In genomic region chr5:174106997-174107655, GRCh38 we compare ENCODE assay signal across 26 cellular contexts.
"Had no signal": no experiment of that assay in that cellular context is flagged by ENCODE, and none has a peak within 500 bp of the region (broad histone marks: within the 10 kb centered on the region; RNA-seq: fewer than 3 reads in every experiment).

No MANE protein-coding gene starts in this region.

- H3K4me3 Mint-ChIP-seq: activated B cell treated with CpG ODN at 0.5 μM for 24 hours; activated CD8-positive, alpha-beta T cell treated with anti-CD3 and anti-CD28 coated beads for 36 hours; activated naive CD4-positive, alpha-beta T cell treated with anti-CD3 and anti-CD28 coated beads, Interleukin-2, amount 50 U/mL, for 24 hours; activated naive CD8-positive, alpha-beta T cell treated with anti-CD3 and anti-CD28 coated beads, Interleukin-2, amount 50 U/mL, for 24 hours; dendritic cell treated with granulocyte-macrophage colony-stimulating factor and Interleukin-4, amounts not matched to agents 40 ng/mL and 50 ng/mL, for 4 days; immature natural killer cell; natural killer cell; T-helper 1 cell treated with Interleukin-12 subunit alpha and Interleukin-12 subunit beta and Interleukin-4 antibody, amounts not matched to agents 30 μg/mL and 1 μg/mL, for 36 hours had no signal

- H3K36me3 ChIP-seq: esophagus squamous epithelium, transverse colon had no signal

- H3K36me3 Mint-ChIP-seq: activated naive CD4-positive, alpha-beta T cell treated with anti-CD3 and anti-CD28 coated beads, Interleukin-2, amount 50 U/mL, for 24 hours; immature natural killer cell; natural killer cell had no signal

- H3K27me3 ChIP-seq: testis, transverse colon had no signal

- H3K4me3 ChIP-seq: esophagus squamous epithelium, lung, testis, transverse colon had no signal

- H3K4me1 Mint-ChIP-seq: activated B cell treated with CpG ODN at 0.5 μM for 24 hours; activated naive CD4-positive, alpha-beta T cell treated with anti-CD3 and anti-CD28 coated beads, Interleukin-2, amount 50 U/mL, for 24 hours; activated naive CD8-positive, alpha-beta T cell treated with anti-CD3 and anti-CD28 coated beads, Interleukin-2, amount 50 U/mL, for 24 hours; immature natural killer cell; natural killer cell had no signal

- H3K9me3 ChIP-seq: esophagus squamous epithelium, testis, transverse colon had no signal

- DNase-seq: activated B cell treated with CpG ODN at 0.5 μM for 24 hours; activated CD4-positive, alpha-beta T cell treated with anti-CD3 and anti-CD28 coated beads, Interleukin-2, amount 50 U/mL, for 1 hour; activated CD8-positive, alpha-beta T cell treated with anti-CD3 and anti-CD28 coated beads for 36 hours; activated naive CD8-positive, alpha-beta T cell treated with anti-CD3 and anti-CD28 coated beads, Interleukin-2, amount 50 U/mL, for 24 hours; activated T-cell treated with anti-CD3 and anti-CD28 coated beads, Interleukin-2, amount 50 U/mL, for 48 hours; amygdala; central memory CD4-positive, alpha-beta T cell; esophagus squamous epithelium; foreskin melanocyte; immature natural killer cell; kidney; left colon; mesendoderm; natural killer cell; posterior cingulate gyrus; right cardiac atrium; stimulated activated CD4-positive, alpha-beta T cell treated with anti-CD3 and anti-CD28 coated beads, Interleukin-2, amount 100 ng/mL, for 48 hours; stimulated activated naive CD8-positive, alpha-beta T cell treated with anti-CD3 and anti-CD28 coated beads, Interleukin-15, Interleukin-2, amounts not matched to agents 100 U/mL and 50 U/mL, for 24 hours; T-helper 9 cell; testis; transverse colon had no signal

- H3K27ac Mint-ChIP-seq: activated B cell treated with CpG ODN at 0.5 μM for 24 hours; activated CD8-positive, alpha-beta T cell treated with anti-CD3 and anti-CD28 coated beads for 36 hours; activated naive CD4-positive, alpha-beta T cell treated with anti-CD3 and anti-CD28 coated beads, Interleukin-2, amount 50 U/mL, for 24 hours; activated naive CD8-positive, alpha-beta T cell treated with anti-CD3 and anti-CD28 coated beads, Interleukin-2, amount 50 U/mL, for 24 hours; activated T-helper 2 cell treated with anti-CD3 and anti-CD28 coated beads, Interferon-gamma antibody, Interleukin-2, Interleukin-4, amounts not matched to agents 10 μg/mL and 5 μg/mL and 100 μg/mL, durations not matched to agents 14 hours and 24 hours and 36 hours; dendritic cell treated with granulocyte-macrophage colony-stimulating factor and Interleukin-4, amounts not matched to agents 40 ng/mL and 50 ng/mL, for 4 days; immature natural killer cell; natural killer cell; T-helper 1 cell treated with Interleukin-12 subunit alpha and Interleukin-12 subunit beta and Interleukin-4 antibody, amounts not matched to agents 30 μg/mL and 1 μg/mL, for 36 hours had no signal

- H3K9me3 Mint-ChIP-seq: activated B cell treated with CpG ODN at 0.5 μM for 24 hours; activated CD8-positive, alpha-beta T cell treated with anti-CD3 and anti-CD28 coated beads for 36 hours; activated naive CD4-positive, alpha-beta T cell treated with anti-CD3 and anti-CD28 coated beads, Interleukin-2, amount 50 U/mL, for 24 hours; activated naive CD8-positive, alpha-beta T cell treated with anti-CD3 and anti-CD28 coated beads, Interleukin-2, amount 50 U/mL, for 24 hours; activated T-helper 2 cell treated with anti-CD3 and anti-CD28 coated beads, Interferon-gamma antibody, Interleukin-2, Interleukin-4, amounts not matched to agents 10 μg/mL and 5 μg/mL and 100 μg/mL, durations not matched to agents 14 hours and 24 hours and 36 hours; dendritic cell treated with granulocyte-macrophage colony-stimulating factor and Interleukin-4, amounts not matched to agents 40 ng/mL and 50 ng/mL, for 4 days; immature natural killer cell; natural killer cell; T-helper 1 cell treated with Interleukin-12 subunit alpha and Interleukin-12 subunit beta and Interleukin-4 antibody, amounts not matched to agents 30 μg/mL and 1 μg/mL, for 36 hours had no signal

- H3K27ac ChIP-seq: esophagus squamous epithelium, testis, transverse colon had no signal

- H3K4me1 ChIP-seq: esophagus squamous epithelium, testis, transverse colon had no signal

- H3K27me3 Mint-ChIP-seq: activated B cell treated with CpG ODN at 0.5 μM for 24 hours; activated naive CD4-positive, alpha-beta T cell treated with anti-CD3 and anti-CD28 coated beads, Interleukin-2, amount 50 U/mL, for 24 hours; activated naive CD8-positive, alpha-beta T cell treated with anti-CD3 and anti-CD28 coated beads, Interleukin-2, amount 50 U/mL, for 24 hours; dendritic cell treated with granulocyte-macrophage colony-stimulating factor and Interleukin-4, amounts not matched to agents 40 ng/mL and 50 ng/mL, for 4 days had no signal
